15 cellular contexts compared by ENCODE assay signal in genomic region chr17:58741121-58741625, GRCh38. TPM values are rescaled to one million over a fixed set of nuclear protein-coding genes. Genes with fewer than 3 reads are reported as not detected.
A peak's percentile ranks its signal among the peaks of the same experiment; 100 is the strongest.
DNase-seq lines count a peak whose midpoint lies in the region; ATAC-seq, FAIRE-seq and TF ChIP-seq lines count a peak whose summit lies in the region.
"Had no signal": no experiment of that assay in that cellular context is flagged by ENCODE, and none has a peak within 500 bp of the region (broad histone marks: within the 10 kb centered on the region; RNA-seq: fewer than 3 reads in every experiment).

No MANE protein-coding gene starts in this region.

- DNase-seq in A549 (ENCODE audit: low read depth in 1 of 2, low spot score in 1 of 2) (peak in 1 of 2 experiments; percentile 14), M059J (ENCODE audit: low read depth) (peak; percentile 62), fibroblast of mammary gland (ENCODE audit: low read depth) (peak; percentile 45), NCI-H748 (lab: John Stamatoyannopoulos, UW; ENCODE audit: unreplicated experiment) (no peak), NCI-H187 (lab: John Stamatoyannopoulos, UW) (no peak), erythroblast (lab: John Stamatoyannopoulos, UW) (no peak)
- DNase-seq: ACHN; activated T-cell treated with anti-CD3 and anti-CD28 coated beads, Interleukin-2, amount 50 U/mL, for 24 hours; DMS79; endodermal cell; NCI-H446; right cardiac atrium; WERI-Rb-1 had no signal

- TF ChIP-seq RAD21 in A549 (conservative IDR thresholded peaks at IDR 0.05 in 1 of 2, IDR thresholded peaks at IDR 0.05 in 1 of 2): no peak

- POLR2A ChIA-PET in A549 (lab: Yijun Ruan, JAX): no interaction called here

- TF ChIP-seq CTCF in A549 (IDR thresholded peaks at IDR 0.05) (no peak), fibroblast of mammary gland (conservative IDR thresholded peaks at IDR 0.05; ENCODE audit: control insufficient read depth, insufficient read depth, low read depth, low read length) (no peak)

- H3K4me1 ChIP-seq in A549: peaks cover 8% of the 10 kb centered on the region; the same call in 2 of the 3 replicates

- no peaks in the 10 kb centered on the region for H3K9me3 ChIP-seq in A549

- H3K4me3 ChIP-seq in A549 (no peak overlapping the region), fibroblast of mammary gland (ENCODE audit: control insufficient read depth, low read depth, low read length) (no peak overlapping the region)

- peak in 1 of 2 experiments; percentile 71; a peak in 2 of 6 replicates for ATAC-seq in A549
- ATAC-seq: right cardiac atrium, Right ventricle myocardium inferior had no signal

- peak overlapping the region in 1 of 2 experiments; percentile 59; a peak in 3 of 6 replicates for H3K27ac ChIP-seq in A549
- H3K27ac ChIP-seq: WERI-Rb-1 had no signal

- H3K4me2 ChIP-seq in A549: peak overlapping the region; percentile 34; the same call in 2 of the 3 replicates

- TF ChIP-seq POLR2A in A549 (IDR thresholded peaks at IDR 0.05; ENCODE audit: low read length): no peak
- TF ChIP-seq POLR2A in erythroblast (IDR thresholded peaks at IDR 0.05; ENCODE audit: low read length): no peak

- FAIRE-seq in A549 (lab: Jason Lieb, UNC): no peak

- 70% methylated on average over 8 of the region's 8 CpGs for WGBS in A549 (ENCODE audit: missing lambda C conversion rate)

- CTCF ChIA-PET in A549 (lab: Yijun Ruan, JAX): interaction anchor here (0.7 to 2.2 kb wide), 2 partner anchors 15 to 30 kb away, joined by 3 to 9 read pairs; no protein-coding TSS in a partner anchor

- TF ChIP-seq EP300 in A549 (IDR thresholded peaks at IDR 0.05): no peak

TF ChIP-seq in A549, 52 proteins besides CTCF, POLR2A, EP300 and RAD21:
- TF ChIP-seq CEBPB (IDR thresholded peaks at IDR 0.05) (peak; percentile 76 to 91), JUNB (IDR thresholded peaks at IDR 0.05) (no peak), FOSL2 (IDR thresholded peaks at IDR 0.05) (no peak), FOSL2 (CRISPR knock-in tag; IDR thresholded peaks at IDR 0.05) (peak; percentile 38; the same call in 1 of the 2 replicates), SMC3 (IDR thresholded peaks at IDR 0.05) (no peak), HES2 (IDR thresholded peaks at IDR 0.05) (peak; percentile 83)

RNA-seq across cellular contexts. Expression of gene PPM1E, which starts 14.5 kb away (rescaled TPM):
- 0.25 and 0.26 TPM in 2 replicates for polyA plus RNA-seq in A549 (2011; rRNA removed)
- 0.01 TPM in 2 replicates for polyA plus RNA-seq in A549 (2012; cell fraction: cytosol; rRNA removed)
- 0.01 TPM in 2 replicates for polyA plus RNA-seq in A549 (2012; cell fraction: nucleus; rRNA removed)
- 0.05 to 0.09 TPM (median 0.08 TPM) in 3 replicates for polyA plus RNA-seq in A549 (2017; fragmentation: RNase III; extraction: RNeasy Plus Mini Kit Qiagen cat#74134 plus additional on column Dnase treatment)
- polyA minus RNA-seq in A549 (2011; rRNA and poly(A)+ RNA removed): 0.12 and 0.19 TPM in 2 replicates
- total RNA-seq in M059J (2014; rRNA removed; shearing (Covaris generic)): 0.25 and 0.47 TPM in 2 replicates

RNA-seq across cellular contexts. Expression of gene RAD51C, which starts 48.8 kb away (rescaled TPM):
- 96.7 and 121 TPM in 2 replicates for polyA plus RNA-seq in A549 (2011; rRNA removed)
- polyA plus RNA-seq in A549 (2012; cell fraction: cytosol; rRNA removed): 46.0 and 55.9 TPM in 2 replicates
- 15.0 and 24.2 TPM in 2 replicates for polyA plus RNA-seq in A549 (2012; cell fraction: nucleus; rRNA removed)
- polyA plus RNA-seq in A549 (2017; fragmentation: RNase III; extraction: RNeasy Plus Mini Kit Qiagen cat#74134 plus additional on column Dnase treatment): 83.4 to 96.0 TPM (median 91.3 TPM) in 3 replicates
- polyA minus RNA-seq in A549 (2011; rRNA and poly(A)+ RNA removed): 21.7 and 26.4 TPM in 2 replicates
- total RNA-seq in M059J (2014; rRNA removed; shearing (Covaris generic)): 41.6 and 55.2 TPM in 2 replicates

RNA-seq across cellular contexts. Expression of gene TEX14, which starts 49.3 kb away (rescaled TPM):
- polyA plus RNA-seq in A549 (2011; rRNA removed) (0.12 TPM in 2 replicates), A549 (2017; fragmentation: RNase III; extraction: RNeasy Plus Mini Kit Qiagen cat#74134 plus additional on column Dnase treatment) (0.03 to 0.08 TPM (median 0.04 TPM) in 3 replicates)
- 0.04 and 0.05 TPM in 2 replicates for polyA plus RNA-seq in A549 (2012; cell fraction: cytosol; rRNA removed)
- 0.04 and 0.07 TPM in 2 replicates for polyA plus RNA-seq in A549 (2012; cell fraction: nucleus; rRNA removed)
- polyA minus RNA-seq in A549 (2011; rRNA and poly(A)+ RNA removed): 0.04 and 0.05 TPM in 2 replicates
- total RNA-seq in M059J (2014; rRNA removed; shearing (Covaris generic)): not detected in 2 replicates
- total RNA-seq: LHCN-M2 had no signal

Comparison
In these comparisons a context has a peak if more than half of its experiments do, and no peak if none do; other contexts are left out.
1. DNase-seq: peak in M059J (single experiment) and fibroblast of mammary gland (single experiment); none in NCI-H748 (single experiment), NCI-H187 (0 of 2) and erythroblast (0 of 2).